In the genomic region with DNA sequence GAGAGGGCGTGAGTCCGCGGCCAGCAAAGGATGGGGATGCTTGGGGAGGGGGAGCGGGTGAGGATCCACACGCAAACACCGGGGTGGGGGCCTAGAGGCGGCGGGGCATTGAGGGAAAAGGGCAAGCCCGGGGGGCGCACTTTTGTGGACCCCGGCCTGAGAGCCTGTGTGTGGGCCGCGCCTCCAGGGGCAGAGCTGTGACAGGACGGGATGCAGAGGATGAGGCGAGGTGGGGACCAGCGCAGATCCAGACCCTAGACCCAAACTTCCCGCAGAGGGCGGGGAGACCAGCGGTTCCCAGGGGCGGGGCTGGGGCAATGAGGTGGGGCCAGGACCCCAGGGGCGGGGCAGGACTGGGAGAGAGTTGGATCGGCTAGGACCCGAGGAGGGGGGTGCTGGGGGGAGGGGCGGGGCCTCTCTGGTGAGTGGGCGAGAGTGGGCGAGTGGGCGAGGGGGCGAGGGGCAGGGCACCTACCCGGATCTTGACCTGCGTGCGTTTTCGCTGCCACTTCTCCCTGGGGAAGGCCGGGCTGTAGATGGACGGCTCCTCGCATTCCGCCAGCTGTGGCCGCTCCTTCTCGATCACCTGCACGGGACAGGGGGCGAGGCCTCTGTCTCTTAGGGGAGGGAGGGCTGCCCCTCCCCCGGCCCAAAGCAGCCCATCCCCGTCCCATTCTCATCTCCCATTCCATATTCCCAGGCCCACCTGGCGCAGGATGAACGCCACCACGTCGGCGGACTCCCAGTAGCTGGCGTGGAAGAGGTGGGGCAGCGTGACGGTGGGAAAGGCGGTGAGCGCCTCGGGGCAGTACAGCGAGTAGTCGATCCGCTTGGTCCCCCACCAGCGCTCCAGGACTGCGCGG, we compare ENCODE assay signal across 22 cellular contexts. TPM values are rescaled to one million over a fixed set of nuclear protein-coding genes. Genes with fewer than 3 reads are reported as not detected.
A peak's percentile ranks its signal among the peaks of the same experiment; 100 is the strongest.
DNase-seq lines count a peak whose midpoint lies in the region; ATAC-seq and TF ChIP-seq lines count a peak whose summit lies in the region.
"Had no signal": no experiment of that assay in that cellular context is flagged by ENCODE, and none has a peak within 500 bp of the region (broad histone marks: within the 10 kb centered on the region; RNA-seq: fewer than 3 reads in every experiment).

No MANE protein-coding gene starts in this region.

- no peak overlapping the region for H3K9ac ChIP-seq in Karpas-422 (ENCODE audit: low read length)
- H3K9ac ChIP-seq: KMS-11 had no signal

- peak; percentile 62 for DNase-seq in activated effector memory CD4-positive, alpha-beta T cell treated with anti-CD3 and anti-CD28 coated beads, Interleukin-2, amount 50 U/mL, for 16 hours
- no peak for DNase-seq in activated effector memory CD4-positive, alpha-beta T cell treated with Interleukin-2 at 50 U/mL for 16 hours
- peak; percentile 42 for DNase-seq in Karpas-422
- DNase-seq in iPS-NIHi11 (ENCODE audit: low spot score) = peak; percentile 70
- DNase-seq in activated gamma-delta T cell (lab: John Stamatoyannopoulos, UW) = no peak
- DNase-seq: EL, GF-D8, NCI-H1105, NCI-H146, NCI-H2029, NCI-H2227 treated with DMSO at 0.1 percent for 48 hours, NCI-H510A, NCI-H748 treated with DMSO at 0.1 percent for 48 hours, T-helper 1 cell had no signal

- H3K4me1 ChIP-seq in Karpas-422 (ENCODE audit: low read length) = peaks cover 7% of the 10 kb centered on the region
- H3K4me1 ChIP-seq: A549, HAP-1 had no signal

- peaks cover 15% of the 10 kb centered on the region; the same call in 1 of the 2 replicates for H3K36me3 ChIP-seq in Karpas-422 (ENCODE audit: insufficient read depth, low read length)

- H2AFZ ChIP-seq in Karpas-422 (ENCODE audit: low read length) = no peak overlapping the region

- H3K4me2 ChIP-seq in Karpas-422 (ENCODE audit: low read depth, low read length, poor library complexity, severe bottlenecking) = no peak overlapping the region
- H3K4me2 ChIP-seq: A549, KMS-11 had no signal

- H3K27ac ChIP-seq in Karpas-422 (ENCODE audit: low read length) = no peak overlapping the region
- H3K27ac ChIP-seq: A549, HL-60, KMS-11 had no signal

- no peaks in the 10 kb centered on the region for H3K79me2 ChIP-seq in Karpas-422 (ENCODE audit: low read length)

- ATAC-seq in GM18505 (IDR thresholded peaks at IDR 0.05; ENCODE audit: unreplicated experiment) = no peak
- no peak for ATAC-seq in GM21825 (IDR thresholded peaks at IDR 0.05; ENCODE audit: unreplicated experiment)
- ATAC-seq: A549 had no signal

- H4K20me1 ChIP-seq in Karpas-422 (ENCODE audit: insufficient read depth, low read depth, low read length) = no peaks in the 10 kb centered on the region

- H3K9me2 ChIP-seq in Karpas-422 (replicated peaks; ENCODE audit: insufficient read depth, low read length) = no peaks in the 10 kb centered on the region

- no peak overlapping the region for H3K4me3 ChIP-seq in Karpas-422 (ENCODE audit: low read length)
- H3K4me3 ChIP-seq: A549, HAP-1 had no signal

- no peak for TF ChIP-seq POLR2A in GM18505 (IDR thresholded peaks at IDR 0.05; ENCODE audit: borderline replicate concordance, extremely low read depth, insufficient read depth, insufficient read length)

- no peaks in the 10 kb centered on the region for H3K9me3 ChIP-seq in Karpas-422 (ENCODE audit: low read length)
- H3K9me3 ChIP-seq: A549, HAP-1 had no signal

- no peaks in the 10 kb centered on the region for H3K27me3 ChIP-seq in Karpas-422 (ENCODE audit: low read length)

RNA-seq across cellular contexts. Expression of gene PITPNM1, which starts 10.6 kb away (rescaled TPM):
- total RNA-seq in Karpas-422 (2014; rRNA removed; shearing (Covaris generic); ENCODE audit: low replicate concordance) = 79.6 and 149 TPM in 2 replicates

RNA-seq across cellular contexts. Expression of gene AIP, which starts 11.8 kb away (rescaled TPM):
- total RNA-seq in Karpas-422 (2014; rRNA removed; shearing (Covaris generic); ENCODE audit: low replicate concordance) = 51.8 and 119 TPM in 2 replicates

RNA-seq across cellular contexts. Expression of gene CDK2AP2, which starts 13.4 kb away (rescaled TPM):
- 91.5 and 106 TPM in 2 replicates for total RNA-seq in Karpas-422 (2014; rRNA removed; shearing (Covaris generic); ENCODE audit: low replicate concordance)

RNA-seq across cellular contexts. Expression of gene TMEM134, which starts 25.6 kb away (rescaled TPM):
- total RNA-seq in Karpas-422 (2014; rRNA removed; shearing (Covaris generic); ENCODE audit: low replicate concordance) = 69.7 and 99.7 TPM in 2 replicates

RNA-seq across cellular contexts. Expression of gene CABP2, which starts 28.6 kb away (rescaled TPM):
- total RNA-seq in Karpas-422 (2014; rRNA removed; shearing (Covaris generic); ENCODE audit: low replicate concordance) = not detected in 2 replicates
- total RNA-seq: B cell, HT-29 had no signal

Comparison
In these comparisons a context has a peak if more than half of its experiments do, and no peak if none do; other contexts are left out.
1. DNase-seq: peak in activated effector memory CD4-positive, alpha-beta T cell treated with anti-CD3 and anti-CD28 coated beads, Interleukin-2, amount 50 U/mL, for 16 hours (single experiment), Karpas-422 (single experiment) and iPS-NIHi11 (single experiment); none in activated effector memory CD4-positive, alpha-beta T cell treated with Interleukin-2 at 50 U/mL for 16 hours (single experiment) and activated gamma-delta T cell (single experiment).